18 cellular contexts compared by ENCODE assay signal in genomic region chr17:57143341-57143740, GRCh38. TPM values are rescaled to one million over a fixed set of nuclear protein-coding genes. Genes with fewer than 3 reads are reported as not detected.
DNase-seq lines count a peak whose midpoint lies in the region; ATAC-seq, FAIRE-seq and TF ChIP-seq lines count a peak whose summit lies in the region.
"Had no signal": no experiment of that assay in that cellular context is flagged by ENCODE, and none has a peak within 500 bp of the region (broad histone marks: within the 10 kb centered on the region; RNA-seq: fewer than 3 reads in every experiment).

No MANE protein-coding gene starts in this region.

- H3K9ac ChIP-seq in GM23248, result no peak overlapping the region
- no peak overlapping the region for H3K9ac ChIP-seq in astrocyte (ENCODE audit: low read length)
- peak overlapping the region; percentile 5 for H3K9ac ChIP-seq in skeletal muscle satellite cell (ENCODE audit: low read depth, low read length)

- H4K20me1 ChIP-seq in GM23248 (ENCODE audit: insufficient read depth) (no peaks in the 10 kb centered on the region), astrocyte (ENCODE audit: insufficient read depth, low read length) (no peaks in the 10 kb centered on the region)

- H3K4me2 ChIP-seq in GM23248 (ENCODE audit: unreplicated experiment), result peak overlapping the region; percentile 34
- no peak overlapping the region for H3K4me2 ChIP-seq in astrocyte (ENCODE audit: low read length)
- peak overlapping the region; percentile 20 for H3K4me2 ChIP-seq in skeletal muscle satellite cell (ENCODE audit: low read length)

- 0 out of 2 replicates have a peak, but pooled peaks cover 7% of the 10 kb centered on the region for H3K4me1 ChIP-seq in GM23248 (ENCODE audit: insufficient read depth)
- H3K4me1 ChIP-seq in astrocyte (ENCODE audit: insufficient read depth, low read length), result no peaks in the 10 kb centered on the region
- H3K4me1 ChIP-seq in skeletal muscle satellite cell (ENCODE audit: control insufficient read depth, insufficient read depth, low read length), result peaks cover 17% of the 10 kb centered on the region
- peaks cover 11% of the 10 kb centered on the region for H3K4me1 ChIP-seq in HAP-1
- no peaks in the 10 kb centered on the region for H3K4me1 ChIP-seq in BE2C

- H3K4me3 ChIP-seq in GM23248 (no peak overlapping the region), astrocyte (ENCODE audit: insufficient read depth, low read depth, low read length) (no peak overlapping the region), fibroblast of villous mesenchyme (ENCODE audit: low read depth, low read length) (no peak overlapping the region), skeletal muscle satellite cell (ENCODE audit: low read length) (no peak overlapping the region), HAP-1 (no peak overlapping the region), BE2C (ENCODE audit: low read depth, low read length) (no peak overlapping the region)

- H3K4me1 Mint-ChIP-seq in astrocyte (ENCODE audit: low read depth, unreplicated experiment), result peaks cover 10% of the 10 kb centered on the region
- H3K4me1 Mint-ChIP-seq: CD4-positive, CD25-positive, alpha-beta regulatory T cell had no signal

- no peak for FAIRE-seq in astrocyte (lab: Jason Lieb, UNC)
- FAIRE-seq: G401.6 had no signal

- H3K27ac ChIP-seq in GM23248 (no peak overlapping the region), astrocyte (ENCODE audit: low read depth, low read length) (no peak overlapping the region)

- TF ChIP-seq CTCF in astrocyte (IDR thresholded peaks at IDR 0.05; ENCODE audit: insufficient read depth, low read depth, low read length), result no peak
- TF ChIP-seq CTCF in fibroblast of villous mesenchyme (IDR thresholded peaks at IDR 0.05; ENCODE audit: insufficient read depth, low read depth, low read length), result no peak
- TF ChIP-seq CTCF in BE2C (IDR thresholded peaks at IDR 0.05; ENCODE audit: low read depth, low read length), result no peak

- WGBS in GM23248 (ENCODE audit: low coverage in 1 of 2, low lambda C conversion rate in 2 of 2, missing lambda C conversion rate in 2 of 2), 2 experiments, result 29 to 30% methylated on average over 2 of the region's 2 CpGs

- in situ Hi-C loops in GM23248 (cut with MboI), result no loop called here
- in situ Hi-C loops in HAP-1 (cut with MboI; ENCODE audit: low sequenced_read_pairs), result no loop called here

- no peak for ATAC-seq in HG02870 (IDR thresholded peaks at IDR 0.05; ENCODE audit: unreplicated experiment)

- no peaks in the 10 kb centered on the region for H3K79me2 ChIP-seq in GM23248 (ENCODE audit: insufficient read depth)
- no peaks in the 10 kb centered on the region for H3K79me2 ChIP-seq in astrocyte (ENCODE audit: insufficient read depth, low read length)

- DNase-seq in GM23248, result peak; percentile 10
- DNase-seq in astrocyte (ENCODE audit: low read depth), result no peak
- peak; percentile 13 for DNase-seq in fibroblast of villous mesenchyme (ENCODE audit: low read depth)
- no peak for DNase-seq in HAP-1 (ENCODE audit: low spot score in 2 of 2)
- no peak for DNase-seq in BE2C
- DNase-seq: ACHN; CD4-positive, CD25-positive, alpha-beta regulatory T cell; COR-L47; DMS 273 treated with DMSO at 0.1 percent for 48 hours; H7; MM.1S; NCI-H1105; NCI-H1694; NCI-H2081 treated with DMSO at 0.1 percent for 48 hours; NCI-H510A treated with DMSO at 0.1 percent for 48 hours had no signal

- no peaks in the 10 kb centered on the region for H3K9me2 ChIP-seq in GM23248 (ENCODE audit: insufficient read depth)

- H3K27me3 Mint-ChIP-seq in astrocyte (ENCODE audit: low read depth, unreplicated experiment), result peaks cover 3% of the 10 kb centered on the region

- H3K36me3 Mint-ChIP-seq in astrocyte (ENCODE audit: low read depth, unreplicated experiment), result no peaks in the 10 kb centered on the region
- H3K36me3 Mint-ChIP-seq: CD4-positive, CD25-positive, alpha-beta regulatory T cell had no signal

- H2AFZ ChIP-seq in GM23248 (no peak overlapping the region), astrocyte (ENCODE audit: low read depth, low read length) (no peak overlapping the region)

- peak overlapping the region; percentile 86 for H3K27ac Mint-ChIP-seq in astrocyte (ENCODE audit: unreplicated experiment)
- H3K27ac Mint-ChIP-seq: CD4-positive, CD25-positive, alpha-beta regulatory T cell had no signal

- H3K4me3 Mint-ChIP-seq in astrocyte (ENCODE audit: unreplicated experiment), result no peak overlapping the region
- H3K4me3 Mint-ChIP-seq: CD4-positive, CD25-positive, alpha-beta regulatory T cell had no signal

- H3K9me3 ChIP-seq in GM23248 (ENCODE audit: low read depth) (no peaks in the 10 kb centered on the region), astrocyte (ENCODE audit: insufficient read depth, low read depth, low read length) (no peaks in the 10 kb centered on the region), skeletal muscle satellite cell (replicated peaks; ENCODE audit: low read length) (no peaks in the 10 kb centered on the region), HAP-1 (no peaks in the 10 kb centered on the region), BE2C (no peaks in the 10 kb centered on the region)

- H3K27me3 ChIP-seq in GM23248 (replicated peaks; ENCODE audit: insufficient read depth) (no peaks in the 10 kb centered on the region; the same call in 1 of the 2 replicates), astrocyte (ENCODE audit: insufficient read depth, low read length) (no peaks in the 10 kb centered on the region), skeletal muscle satellite cell (ENCODE audit: control insufficient read depth, insufficient read depth, low read length) (no peaks in the 10 kb centered on the region), HAP-1 (ENCODE audit: low read depth) (no peaks in the 10 kb centered on the region), BE2C (no peaks in the 10 kb centered on the region)

- no peaks in the 10 kb centered on the region for H3F3A ChIP-seq in GM23248 (ENCODE audit: insufficient read depth)

- H3K36me3 ChIP-seq in GM23248 (ENCODE audit: low read depth) (no peaks in the 10 kb centered on the region), astrocyte (ENCODE audit: insufficient read depth, low read length) (no peaks in the 10 kb centered on the region), skeletal muscle satellite cell (ENCODE audit: insufficient read depth, low read length) (no peaks in the 10 kb centered on the region), HAP-1 (replicated peaks) (no peaks in the 10 kb centered on the region), BE2C (no peaks in the 10 kb centered on the region)

- no peaks in the 10 kb centered on the region for H3K9me3 Mint-ChIP-seq in astrocyte (ENCODE audit: unreplicated experiment)
- H3K9me3 Mint-ChIP-seq: CD4-positive, CD25-positive, alpha-beta regulatory T cell had no signal

RNA-seq across cellular contexts. Expression of gene AKAP1, which starts 58.3 kb away (rescaled TPM):
- 9.5 and 10.7 TPM in 2 replicates for total RNA-seq in GM23248 (2014; rRNA removed; shearing (Covaris generic))
- 7.3 and 8.6 TPM in 2 replicates for polyA plus RNA-seq in GM23248 (2016; fragmentation: Nextera tagmentation; extraction: Ambion mirVana)
- 12.1 and 12.5 TPM in 2 replicates for total RNA-seq in astrocyte
- 15.1 and 18.1 TPM in 2 replicates for total RNA-seq in fibroblast of villous mesenchyme
- total RNA-seq in skeletal muscle satellite cell (2012; rRNA removed), result 15.2 and 15.5 TPM in 2 replicates
- 126 TPM for polyA plus RNA-seq in BE2C (2012; ENCODE audit: insufficient read depth, insufficient read length, low read depth)

Comparison
In these comparisons a context has a peak if more than half of its experiments do, and no peak if none do; other contexts are left out.
1. DNase-seq: peak in GM23248 (single experiment) and fibroblast of villous mesenchyme (single experiment); none in astrocyte (single experiment), HAP-1 (0 of 2) and BE2C (single experiment).